17 cellular contexts compared by ENCODE assay signal in genomic region chr2:24878341-24878740, GRCh38. TPM values are rescaled to one million over a fixed set of nuclear protein-coding genes. Genes with fewer than 3 reads are reported as not detected.
DNase-seq lines count a peak whose midpoint lies in the region; TF ChIP-seq lines count a peak whose summit lies in the region.
"Had no signal": no experiment of that assay in that cellular context is flagged by ENCODE, and none has a peak within 500 bp of the region (broad histone marks: within the 10 kb centered on the region; RNA-seq: fewer than 3 reads in every experiment).

No MANE protein-coding gene starts in this region.

- no peaks in the 10 kb centered on the region for H3K27me3 ChIP-seq in OCI-LY1 (ENCODE audit: insufficient read depth, low read length)
- no peaks in the 10 kb centered on the region for H3K27me3 ChIP-seq in tibial nerve

- no peaks in the 10 kb centered on the region for H3K9me3 Mint-ChIP-seq in immature natural killer cell

- no peak overlapping the region for H3K9ac ChIP-seq in OCI-LY1 (ENCODE audit: low read length)

- H3K4me3 Mint-ChIP-seq in immature natural killer cell, result no peak overlapping the region

- peak overlapping the region; percentile 47 for H3K27ac ChIP-seq in OCI-LY1 (ENCODE audit: low read depth, low read length, poor library complexity, severe bottlenecking)
- H3K27ac ChIP-seq in tibial nerve, result peak overlapping the region; percentile 14 to 86 (median 50)

- H3K79me2 ChIP-seq in OCI-LY1 (ENCODE audit: insufficient read depth, low read length), result no peaks in the 10 kb centered on the region; the same call in 1 of the 2 replicates

- no peaks in the 10 kb centered on the region for H3K36me3 Mint-ChIP-seq in immature natural killer cell

- H3K9me2 ChIP-seq in OCI-LY1 (ENCODE audit: low read depth, low read length), result no peaks in the 10 kb centered on the region

- no peaks in the 10 kb centered on the region for H3K9me3 ChIP-seq in OCI-LY1 (ENCODE audit: low read length)
- no peaks in the 10 kb centered on the region for H3K9me3 ChIP-seq in tibial nerve

- H3K36me3 ChIP-seq in OCI-LY1 (ENCODE audit: insufficient read depth, low read length) (no peaks in the 10 kb centered on the region), tibial nerve (no peaks in the 10 kb centered on the region)

- TF ChIP-seq POLR2A in tibial nerve (IDR thresholded peaks at IDR 0.05), result no peak

- no peak overlapping the region for H2AFZ ChIP-seq in OCI-LY1 (ENCODE audit: low read length)

- 84 to 88% methylated on average over 10 of the region's 10 CpGs for WGBS in tibial nerve, 2 donors

- H3K4me1 Mint-ChIP-seq in immature natural killer cell, result no peaks in the 10 kb centered on the region

- no peaks in the 10 kb centered on the region for H4K20me1 ChIP-seq in OCI-LY1 (ENCODE audit: insufficient read depth, low read length)

- H3K27me3 Mint-ChIP-seq in immature natural killer cell (ENCODE audit: low read depth in 3 of 3), result peaks cover 0 to 2% (median 0%) of the 10 kb centered on the region in 3 donors

- no peak overlapping the region for H3K4me2 ChIP-seq in OCI-LY1 (ENCODE audit: low read length)

- TF ChIP-seq EP300 in tibial nerve (IDR thresholded peaks at IDR 0.05), result no peak

- H3K4me1 ChIP-seq in OCI-LY1 (ENCODE audit: insufficient read depth, low read length, severe bottlenecking), result peaks cover 37% of the 10 kb centered on the region
- H3K4me1 ChIP-seq in tibial nerve, result peaks cover 6 to 94% (median 42%) of the 10 kb centered on the region in 4 donors

- H3K27ac Mint-ChIP-seq in immature natural killer cell, result no peak overlapping the region

- H3F3A ChIP-seq in OCI-LY1 (ENCODE audit: insufficient read depth, low read length), result no peaks in the 10 kb centered on the region

- H3K4me3 ChIP-seq in OCI-LY1 (ENCODE audit: low read depth, low read length, poor library complexity, severe bottlenecking), result no peak overlapping the region
- no peak overlapping the region for H3K4me3 ChIP-seq in foreskin fibroblast (ENCODE audit: low read depth in 1 of 2, low read length in 2 of 2)
- H3K4me3 ChIP-seq in tibial nerve, result no peak overlapping the region

- no peak for TF ChIP-seq CTCF in OCI-LY1 (IDR thresholded peaks at IDR 0.05; ENCODE audit: low read length)
- no peak for TF ChIP-seq CTCF in foreskin fibroblast (IDR thresholded peaks at IDR 0.05; ENCODE audit: low read depth, low read length)
- no peak for TF ChIP-seq CTCF in tibial nerve (IDR thresholded peaks at IDR 0.05)

- peak; percentile 77 for DNase-seq in EH (ENCODE audit: low read depth)
- peak; percentile 78 to 88 for DNase-seq in foreskin fibroblast
- DNase-seq in tibial nerve (ENCODE audit: low spot score in 2 of 2), result no peak
- DNase-seq in DMS 273 treated with DMSO at 0.1 percent for 48 hours (lab: John Stamatoyannopoulos, UW), result no peak
- DNase-seq in activated gamma-delta T cell treated with Interleukin-2 at 50 U/mL for 16 hours, result no peak
- no peak for DNase-seq in immature natural killer cell
- DNase-seq: DMS79, GOT3, HCEC 1CT, KG1, NCI-H1092, NCI-H1436, NCI-H1930, NCI-H2227 treated with DMSO at 0.1 percent for 48 hours, NCI-H510A treated with DMSO at 0.1 percent for 48 hours, NCI-H748 treated with DMSO at 0.1 percent for 48 hours had no signal

RNA-seq across cellular contexts. Expression of gene ADCY3, which starts 41.7 kb away (rescaled TPM):
- 100 to 1,000 TPM; 145 to 393 (median 207) TPM for total RNA-seq in tibial nerve
- polyA plus RNA-seq in immature natural killer cell, result 1 to 10 TPM in 1 of 3 donors, under 1 TPM in 1, not detected in 1; 0.86 to 2.1 TPM

Comparison
In these comparisons a context has a peak if more than half of its experiments do, and no peak if none do; other contexts are left out.
1. DNase-seq: peak in EH (single experiment) and foreskin fibroblast (2 of 2); none in tibial nerve (0 of 2), DMS 273 treated with DMSO at 0.1 percent for 48 hours (single experiment), activated gamma-delta T cell treated with Interleukin-2 at 50 U/mL for 16 hours (single experiment) and immature natural killer cell (0 of 3).